ENCODE assay signal across 18 cellular contexts in genomic region chr9:77512876-77513275, GRCh38.
A peak's percentile ranks its signal among the peaks of the same experiment; 100 is the strongest.
DNase-seq lines count a peak whose midpoint lies in the region; ATAC-seq, FAIRE-seq and TF ChIP-seq lines count a peak whose summit lies in the region.
"Had no signal": no experiment of that assay in that cellular context is flagged by ENCODE, and none has a peak within 500 bp of the region (broad histone marks: within the 10 kb centered on the region; RNA-seq: fewer than 3 reads in every experiment).

No MANE protein-coding gene starts in this region.

- no peak for FAIRE-seq in GM19239 (lab: Jason Lieb, UNC)

- H3K27me3 ChIP-seq in A673 (replicated peaks; ENCODE audit: insufficient read depth, low read depth, low read length, poor library complexity) (no peaks in the 10 kb centered on the region), RWPE2 (ENCODE audit: insufficient read depth, poor library complexity, severe bottlenecking) (no peaks in the 10 kb centered on the region), hepatocyte (no peaks in the 10 kb centered on the region)
- H3K27me3 ChIP-seq in naive thymus-derived CD4-positive, alpha-beta T cell (ENCODE audit: control insufficient read depth in 2 of 2, insufficient read depth in 2 of 2, low read length in 2 of 2) = no peaks in the 10 kb centered on the region

- DNase-seq in A673 (ENCODE audit: low spot score) = peak; percentile 24
- DNase-seq in DMS53 (lab: John Stamatoyannopoulos, UW) = peak; percentile 78
- DNase-seq in RWPE2 (ENCODE audit: low spot score) = no peak
- DNase-seq in hepatocyte (ENCODE audit: low spot score) = peak; percentile 25
- DNase-seq in naive thymus-derived CD4-positive, alpha-beta T cell = no peak
- DNase-seq in immature natural killer cell = no peak
- DNase-seq in OCI-M1 (lab: John Stamatoyannopoulos, UW) = no peak
- DNase-seq in GM19239 (ENCODE audit: insufficient read length, low spot score) = no peak
- DNase-seq: activated CD4-positive, alpha-beta T cell treated with anti-CD3 and anti-CD28 coated beads, Interleukin-2, amount 50 U/mL, for 48 hours; activated naive CD4-positive, alpha-beta T cell treated with anti-CD3 and anti-CD28 coated beads for 36 hours; aorta; Caco-2; cerebellar nuclear complex; mesendoderm; NCI-H1105; stimulated activated CD4-positive, alpha-beta T cell treated with anti-CD3 and anti-CD28 coated beads, Interleukin-4, amount 100 ng/mL, for 24 hours; T-helper 2 cell; WERI-Rb-1 had no signal

- POLR2A ChIA-PET in A673 (lab: Charles Lee; ENCODE audit: low non-redundant PET) = no interaction called here
- POLR2A ChIA-PET in naive thymus-derived CD4-positive, alpha-beta T cell (lab: Charles Lee) = no interaction called here

- no peaks in the 10 kb centered on the region for H3K79me2 ChIP-seq in hepatocyte

- no peak for TF ChIP-seq CTCF in A673 (conservative IDR thresholded peaks at IDR 0.05; ENCODE audit: low read depth, low read length)
- TF ChIP-seq CTCF in RWPE2 (IDR thresholded peaks at IDR 0.05; ENCODE audit: poor library complexity, severe bottlenecking) = no peak
- no peak for TF ChIP-seq CTCF in hepatocyte (IDR thresholded peaks at IDR 0.05; ENCODE audit: poor library complexity)

- H3K4me3 ChIP-seq in A673 (ENCODE audit: low read depth, low read length, poor library complexity, severe bottlenecking) (no peak overlapping the region), RWPE2 (ENCODE audit: severe bottlenecking) (no peak overlapping the region), hepatocyte (no peak overlapping the region)
- no peak overlapping the region for H3K4me3 ChIP-seq in naive thymus-derived CD4-positive, alpha-beta T cell (ENCODE audit: low read length)

- peaks cover 0 to 2% (median 0%) of the 10 kb centered on the region in 11 donors for H3K9me3 Mint-ChIP-seq in naive thymus-derived CD4-positive, alpha-beta T cell
- no peaks in the 10 kb centered on the region for H3K9me3 Mint-ChIP-seq in immature natural killer cell
- H3K9me3 Mint-ChIP-seq: activated naive CD4-positive, alpha-beta T cell treated with anti-CD3 and anti-CD28 coated beads for 36 hours had no signal

- no peak overlapping the region for H2AFZ ChIP-seq in hepatocyte

- no peaks in the 10 kb centered on the region for H3K9me3 ChIP-seq in A673 (ENCODE audit: low read depth, low read length, poor library complexity, severe bottlenecking)
- H3K9me3 ChIP-seq in RWPE2 (ENCODE audit: severe bottlenecking) = no peaks in the 10 kb centered on the region
- H3K9me3 ChIP-seq in hepatocyte (ENCODE audit: low read depth) = no peaks in the 10 kb centered on the region
- no peaks in the 10 kb centered on the region for H3K9me3 ChIP-seq in naive thymus-derived CD4-positive, alpha-beta T cell (ENCODE audit: control insufficient read depth in 2 of 3, low read length in 3 of 3)
- H3K9me3 ChIP-seq: Caco-2 had no signal

- no peaks in the 10 kb centered on the region for H3K9me2 ChIP-seq in hepatocyte (replicated peaks; ENCODE audit: insufficient read depth)

- H3K27ac ChIP-seq in A673 (ENCODE audit: low read depth, low read length, poor library complexity, severe bottlenecking) = no peak overlapping the region
- no peak overlapping the region for H3K27ac ChIP-seq in RWPE2 (ENCODE audit: poor library complexity, severe bottlenecking)
- no peak overlapping the region for H3K27ac ChIP-seq in hepatocyte
- H3K27ac ChIP-seq in naive thymus-derived CD4-positive, alpha-beta T cell (ENCODE audit: low read depth, low read length) = no peak overlapping the region
- H3K27ac ChIP-seq: WERI-Rb-1 had no signal

- no peaks in the 10 kb centered on the region for H3K27me3 Mint-ChIP-seq in naive thymus-derived CD4-positive, alpha-beta T cell
- H3K27me3 Mint-ChIP-seq in immature natural killer cell (ENCODE audit: low read depth in 3 of 3) = peaks cover 0 to 9% (median 5%) of the 10 kb centered on the region in 3 donors

- CTCF ChIA-PET in A673 (lab: Charles Lee) = no interaction called here
- CTCF ChIA-PET in naive thymus-derived CD4-positive, alpha-beta T cell (lab: Charles Lee) = no interaction called here

- H3K36me3 ChIP-seq in A673 (ENCODE audit: insufficient read depth, low read length, poor library complexity, severe bottlenecking) = no peaks in the 10 kb centered on the region
- no peaks in the 10 kb centered on the region for H3K36me3 ChIP-seq in RWPE2 (ENCODE audit: low read depth)
- no peaks in the 10 kb centered on the region for H3K36me3 ChIP-seq in hepatocyte (replicated peaks; ENCODE audit: insufficient read depth, low read depth)
- no peaks in the 10 kb centered on the region for H3K36me3 ChIP-seq in naive thymus-derived CD4-positive, alpha-beta T cell (ENCODE audit: control insufficient read depth in 2 of 3, insufficient read depth in 3 of 3, low read length in 3 of 3)
- H3K36me3 ChIP-seq: WERI-Rb-1 had no signal

- intact Hi-C loops in A673 (cut with micrococcal nuclease; ENCODE audit: unreplicated experiment) = no loop called here
- intact Hi-C loops in naive thymus-derived CD4-positive, alpha-beta T cell (cut with micrococcal nuclease) = no loop called here

- no peaks in the 10 kb centered on the region for H3K36me3 Mint-ChIP-seq in naive thymus-derived CD4-positive, alpha-beta T cell
- no peaks in the 10 kb centered on the region for H3K36me3 Mint-ChIP-seq in immature natural killer cell

- BruUV-seq in A673 (replicated peaks; lab: Mats Ljungman, UMichigan) = no TSS peak

- H3K4me2 ChIP-seq in hepatocyte = no peak overlapping the region

- peaks cover 0 to 10% (median 4%) of the 10 kb centered on the region in 7 donors for H3K4me1 Mint-ChIP-seq in naive thymus-derived CD4-positive, alpha-beta T cell
- peaks cover 7 to 9% of the 10 kb centered on the region in 2 donors for H3K4me1 Mint-ChIP-seq in immature natural killer cell

- H3K4me1 ChIP-seq in A673 (ENCODE audit: insufficient read depth, low read length, poor library complexity, severe bottlenecking) (peaks cover 12% of the 10 kb centered on the region), RWPE2 (ENCODE audit: insufficient read depth, poor library complexity, severe bottlenecking) (peaks cover 4% of the 10 kb centered on the region), hepatocyte (ENCODE audit: insufficient read depth) (peaks cover 5% of the 10 kb centered on the region)
- H3K4me1 ChIP-seq in naive thymus-derived CD4-positive, alpha-beta T cell (ENCODE audit: control insufficient read depth in 2 of 2, insufficient read depth in 2 of 2, low read length in 2 of 2) = no peaks in the 10 kb centered on the region
- H3K4me1 ChIP-seq: Caco-2 had no signal

- no peak overlapping the region for H3K27ac Mint-ChIP-seq in naive thymus-derived CD4-positive, alpha-beta T cell
- H3K27ac Mint-ChIP-seq in immature natural killer cell = no peak overlapping the region
- H3K27ac Mint-ChIP-seq: activated naive CD4-positive, alpha-beta T cell treated with anti-CD3 and anti-CD28 coated beads for 36 hours had no signal

- ATAC-seq in RWPE2 (ENCODE audit: low read depth) = peak; percentile 48; the same call in 2 of the 3 replicates
- ATAC-seq in naive thymus-derived CD4-positive, alpha-beta T cell = no peak

- H3K4me3 Mint-ChIP-seq in naive thymus-derived CD4-positive, alpha-beta T cell = no peak overlapping the region
- H3K4me3 Mint-ChIP-seq in immature natural killer cell = no peak overlapping the region
- H3K4me3 Mint-ChIP-seq: activated naive CD4-positive, alpha-beta T cell treated with anti-CD3 and anti-CD28 coated beads for 36 hours had no signal

- H4K20me1 ChIP-seq in hepatocyte (ENCODE audit: insufficient read depth, poor library complexity, severe bottlenecking) = no peaks in the 10 kb centered on the region

Comparison
In these comparisons a context has a peak if more than half of its experiments do, and no peak if none do; other contexts are left out.
1. DNase-seq: peak in A673 (single experiment), DMS53 (single experiment) and hepatocyte (single experiment); none in RWPE2 (single experiment), naive thymus-derived CD4-positive, alpha-beta T cell (0 of 9), immature natural killer cell (0 of 3), OCI-M1 (single experiment) and GM19239 (single experiment).